In the genomic region with DNA sequence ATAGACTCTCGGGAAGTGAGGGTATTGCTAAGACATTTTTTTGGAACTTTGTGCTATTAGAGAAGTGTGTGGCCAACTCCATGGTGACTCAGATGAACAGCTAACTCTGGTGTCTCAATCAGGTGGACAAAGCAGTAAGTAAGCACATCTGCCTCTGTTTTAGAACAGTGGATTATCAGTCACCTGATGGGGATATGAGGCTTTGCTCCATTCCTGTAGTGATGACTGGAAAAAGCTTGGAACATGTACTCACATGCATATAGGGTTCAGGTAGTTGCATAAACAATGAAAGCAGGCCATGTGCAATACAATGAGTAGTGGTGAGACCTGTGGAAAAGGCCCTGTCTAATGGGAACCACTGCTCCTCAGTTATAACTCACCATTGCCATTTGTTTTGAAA, we compare ENCODE assay signal across 16 cellular contexts.
A peak's percentile ranks its signal among the peaks of the same experiment; 100 is the strongest.
DNase-seq lines count a peak whose midpoint lies in the region; ATAC-seq and TF ChIP-seq lines count a peak whose summit lies in the region.
"Had no signal": no experiment of that assay in that cellular context is flagged by ENCODE, and none has a peak within 500 bp of the region (broad histone marks: within the 10 kb centered on the region; RNA-seq: fewer than 3 reads in every experiment).

No MANE protein-coding gene starts in this region.

- H3K9me3 ChIP-seq in RWPE2 (ENCODE audit: severe bottlenecking), result no peaks in the 10 kb centered on the region

- H3K4me1 ChIP-seq in RWPE2 (ENCODE audit: insufficient read depth, poor library complexity, severe bottlenecking), result no peaks in the 10 kb centered on the region

- TF ChIP-seq CTCF in RWPE2 (IDR thresholded peaks at IDR 0.05; ENCODE audit: poor library complexity, severe bottlenecking) (no peak), epithelial cell of esophagus (IDR thresholded peaks at IDR 0.05; ENCODE audit: insufficient read depth, low read depth, low read length, missing control alignments) (no peak), fibroblast of mammary gland (conservative IDR thresholded peaks at IDR 0.05; ENCODE audit: control insufficient read depth, insufficient read depth, low read depth, low read length) (no peak)

- H3K36me3 ChIP-seq in RWPE2 (ENCODE audit: low read depth), result no peaks in the 10 kb centered on the region

- no peak overlapping the region for H3K4me3 ChIP-seq in RWPE2 (ENCODE audit: severe bottlenecking)
- H3K4me3 ChIP-seq in epithelial cell of esophagus (ENCODE audit: low read length), result no peak overlapping the region
- no peak overlapping the region for H3K4me3 ChIP-seq in fibroblast of mammary gland (ENCODE audit: control insufficient read depth, low read depth, low read length)

- no peak overlapping the region for H3K27ac ChIP-seq in RWPE2 (ENCODE audit: poor library complexity, severe bottlenecking)

- DNase-seq in HPDE6-E6E7 (ENCODE audit: extremely low spot score) (peak; percentile 4), RWPE2 (ENCODE audit: low spot score) (no peak), epithelial cell of esophagus (ENCODE audit: low read depth) (peak; percentile 91), fibroblast of mammary gland (ENCODE audit: low read depth) (peak; percentile 12), LoVo (ENCODE audit: low spot score) (no peak), DMS53 (lab: John Stamatoyannopoulos, UW) (no peak), NCI-H774 (lab: John Stamatoyannopoulos, UW) (no peak)
- DNase-seq: C1 segment of cervical spinal cord; CD4-positive, alpha-beta memory T cell; COR-L47; DMS153; DMS79; GF-D8; H7; HCEC 1CT had no signal

- H3K27me3 ChIP-seq in RWPE2 (ENCODE audit: insufficient read depth, poor library complexity, severe bottlenecking), result no peaks in the 10 kb centered on the region

- ATAC-seq in RWPE2 (ENCODE audit: low read depth), result 0 out of 3 replicates have a peak, but pooled peaks have one; percentile 23
- ATAC-seq in GM21367 (IDR thresholded peaks at IDR 0.05; ENCODE audit: unreplicated experiment), result no peak

Comparison
In these comparisons a context has a peak if more than half of its experiments do, and no peak if none do; other contexts are left out.
1. DNase-seq: peak in HPDE6-E6E7 (single experiment), epithelial cell of esophagus (single experiment) and fibroblast of mammary gland (single experiment); none in RWPE2 (single experiment), LoVo (single experiment), DMS53 (single experiment) and NCI-H774 (single experiment).